In the genomic region with DNA sequence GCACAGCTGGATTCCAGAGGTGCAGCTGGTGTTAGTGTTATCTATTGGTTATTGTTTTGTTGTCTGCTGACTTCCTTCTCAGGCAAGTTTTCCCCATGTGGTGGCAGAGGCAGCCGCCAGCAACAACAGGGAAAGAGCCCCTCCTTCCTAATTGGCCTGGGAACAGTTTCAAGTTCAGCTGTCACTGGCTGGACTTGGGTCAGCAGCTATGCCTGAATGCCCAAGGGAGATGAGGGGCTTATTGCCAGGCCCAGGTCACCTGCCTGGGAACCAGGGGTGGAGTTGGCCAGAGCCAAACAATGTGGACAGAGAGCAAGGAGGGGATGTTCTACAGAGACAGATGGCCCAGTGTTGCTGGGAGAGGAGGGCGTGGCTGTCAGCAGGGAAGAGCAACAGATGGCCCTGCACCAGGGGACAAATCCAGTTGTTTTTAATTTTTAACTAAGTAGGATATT, we compare ENCODE assay signal across 8 cellular contexts. TPM values are rescaled to one million over a fixed set of nuclear protein-coding genes. Genes with fewer than 3 reads are reported as not detected.
DNase-seq lines count a peak whose midpoint lies in the region; ATAC-seq and TF ChIP-seq lines count a peak whose summit lies in the region.

No MANE protein-coding gene starts in this region.

- H3K36me3 ChIP-seq in breast epithelium: no peaks in the 10 kb centered on the region
- peaks cover 0 to 3% (median 0%) of the 10 kb centered on the region in 4 donors for H3K36me3 ChIP-seq in right lobe of liver
- peaks cover 12 to 38% (median 18%) of the 10 kb centered on the region in 3 donors for H3K36me3 ChIP-seq in tibial artery
- no peaks in the 10 kb centered on the region; the same call in 1 of the 2 replicates for H3K36me3 ChIP-seq in HAP-1 (replicated peaks)

- TF ChIP-seq CTCF in AG10803 (conservative IDR thresholded peaks at IDR 0.05; ENCODE audit: low read length) (no peak), breast epithelium (IDR thresholded peaks at IDR 0.05) (no peak), right lobe of liver (IDR thresholded peaks at IDR 0.05) (peak in 1 of 4 donors; percentile 11), tibial artery (IDR thresholded peaks at IDR 0.05) (no peak)

- DNase-seq in AG10803 (ENCODE audit: low read depth) (peak; percentile 74), NCI-H2029 treated with DMSO at 0.1 percent for 48 hours (lab: John Stamatoyannopoulos, UW) (peak; percentile 39), breast epithelium (ENCODE audit: low spot score in 2 of 2) (peak; percentile 75 to 78), right lobe of liver (peak; percentile 86 to 97 (median 96)), tibial artery (peak; percentile 88 to 94), HAP-1 (ENCODE audit: low spot score in 2 of 2) (no peak), cortex of kidney (lab: John Stamatoyannopoulos, UW) (no peak)

- H3K9me3 ChIP-seq in breast epithelium: no peaks in the 10 kb centered on the region
- no peaks in the 10 kb centered on the region for H3K9me3 ChIP-seq in right lobe of liver
- no peaks in the 10 kb centered on the region for H3K9me3 ChIP-seq in tibial artery
- H3K9me3 ChIP-seq in HAP-1: no peaks in the 10 kb centered on the region

- no peak for TF ChIP-seq POLR2A in breast epithelium (IDR thresholded peaks at IDR 0.05)
- no peak for TF ChIP-seq POLR2A in right lobe of liver (IDR thresholded peaks at IDR 0.05)

- intact Hi-C loops in breast epithelium (cut with DNase I; ENCODE audit: low total_unique reads): no loop called here
- intact Hi-C loops in right lobe of liver (cut with DNase I): no loop called here
- intact Hi-C loops in tibial artery (cut with DNase I; ENCODE audit: low total_unique reads): no loop called here

- no peak overlapping the region for H3K4me3 ChIP-seq in AG10803 (ENCODE audit: low read length)
- no peak overlapping the region for H3K4me3 ChIP-seq in breast epithelium
- no peak overlapping the region for H3K4me3 ChIP-seq in right lobe of liver
- no peak overlapping the region for H3K4me3 ChIP-seq in tibial artery
- H3K4me3 ChIP-seq in HAP-1: no peak overlapping the region

- ATAC-seq in right lobe of liver: peak; percentile 89 to 97 (median 96)
- ATAC-seq in GM19351 (IDR thresholded peaks at IDR 0.05; ENCODE audit: unreplicated experiment): no peak

- in situ Hi-C loops in HAP-1 (cut with MboI; ENCODE audit: low sequenced_read_pairs): no loop called here

- H3K4me1 ChIP-seq in breast epithelium: peaks cover 0 to 5% of the 10 kb centered on the region in 2 donors
- peaks cover 0 to 69% (median 10%) of the 10 kb centered on the region in 4 donors for H3K4me1 ChIP-seq in right lobe of liver
- H3K4me1 ChIP-seq in tibial artery: peaks cover 0 to 52% (median 36%) of the 10 kb centered on the region in 4 donors
- no peaks in the 10 kb centered on the region; the same call in 1 of the 2 replicates for H3K4me1 ChIP-seq in HAP-1

- H3K27ac ChIP-seq in breast epithelium: peak overlapping the region; percentile 74 to 80
- peak overlapping the region; percentile 49 to 74 (median 72) for H3K27ac ChIP-seq in right lobe of liver
- peak overlapping the region; percentile 68 to 75 for H3K27ac ChIP-seq in tibial artery

- WGBS in right lobe of liver (ENCODE audit: insufficient coverage, low coverage, low lambda C conversion rate, missing lambda C conversion rate): 25% methylated on average over 2 of the region's 2 CpGs

- H3K27me3 ChIP-seq in breast epithelium: no peaks in the 10 kb centered on the region
- H3K27me3 ChIP-seq in right lobe of liver: no peaks in the 10 kb centered on the region
- H3K27me3 ChIP-seq in tibial artery: no peaks in the 10 kb centered on the region
- no peaks in the 10 kb centered on the region for H3K27me3 ChIP-seq in HAP-1 (ENCODE audit: low read depth)

RNA-seq across cellular contexts. Expression of a gene that starts 38.3 kb away (rescaled TPM):
- total RNA-seq in breast epithelium (10 to 100 TPM; 46.9 to 71.7 (median 59.5) TPM), right lobe of liver (10 to 100 TPM; 18.0 to 34.6 (median 28.3) TPM)

Comparison
In these comparisons a context has a peak if more than half of its experiments do, and no peak if none do; other contexts are left out.
1. DNase-seq: peak in AG10803 (single experiment), NCI-H2029 treated with DMSO at 0.1 percent for 48 hours (single experiment), breast epithelium (2 of 2), right lobe of liver (3 of 3) and tibial artery (2 of 2); none in HAP-1 (0 of 2) and cortex of kidney (single experiment).
2. Peak in every context shown above with its lines, with median percentiles within 50 percentile points of each other: H3K27ac ChIP-seq.